In genomic region chr2:238231251-238231793, GRCh38 we compare ENCODE assay signal across 8 cellular contexts. TPM values are rescaled to one million over a fixed set of nuclear protein-coding genes. Genes with fewer than 3 reads are reported as not detected.
DNase-seq lines count a peak whose midpoint lies in the region; ATAC-seq and FAIRE-seq lines count a peak whose summit lies in the region.

No MANE protein-coding gene starts in this region.

- no peak overlapping the region for H2AK5ac ChIP-seq in mesenchymal stem cell (ENCODE audit: low read length, severe bottlenecking)

- H3K18ac ChIP-seq in mesenchymal stem cell (ENCODE audit: low read depth in 1 of 2, low read length in 2 of 2) = peak overlapping the region; percentile 2 to 44

- H3K4me1 Mint-ChIP-seq in activated CD4-positive, alpha-beta memory T cell treated with anti-CD3 and anti-CD28 coated beads, Interleukin-2, amount 10 ng/mL, durations not matched to agents 7 days and 5 days = peaks cover 15% of the 10 kb centered on the region

- no peak overlapping the region for H3K4ac ChIP-seq in mesenchymal stem cell (ENCODE audit: low read depth in 1 of 2, low read length in 2 of 2)

- H4K8ac ChIP-seq in mesenchymal stem cell (ENCODE audit: low read length) = peak overlapping the region; percentile 9

- H2AFZ ChIP-seq in mesenchymal stem cell (ENCODE audit: low read depth, low read length) = peak overlapping the region; percentile 30

- H3K9me3 ChIP-seq in effector memory CD4-positive, alpha-beta T cell (ENCODE audit: control insufficient read depth, low read length) = no peaks in the 10 kb centered on the region
- H3K9me3 ChIP-seq in mesenchymal stem cell (ENCODE audit: control insufficient read depth, low read length) = no peaks in the 10 kb centered on the region

- DNase-seq in activated CD4-positive, alpha-beta memory T cell treated with anti-CD3 and anti-CD28 coated beads, Interleukin-2, amount 10 ng/mL, durations not matched to agents 7 days and 5 days = peak; percentile 80
- DNase-seq in effector memory CD4-positive, alpha-beta T cell = peak; percentile 56 to 72 (median 67)
- DNase-seq in mesenchymal stem cell (peak; percentile 81), urothelium cell line (ENCODE audit: low spot score) (no peak)
- DNase-seq in stimulated activated CD4-positive, alpha-beta T cell treated with anti-CD3 and anti-CD28 coated beads, TNF-alpha, amount 100 ng/mL, for 4 hours (ENCODE audit: low read depth in 3 of 3) = peak; percentile 58 to 73 (median 63)

- peaks cover 4% of the 10 kb centered on the region for H3K9me3 Mint-ChIP-seq in activated CD4-positive, alpha-beta memory T cell treated with anti-CD3 and anti-CD28 coated beads, Interleukin-2, amount 10 ng/mL, durations not matched to agents 7 days and 5 days

- peak overlapping the region; percentile 48 for H3K4me2 ChIP-seq in mesenchymal stem cell (ENCODE audit: low read length, poor library complexity, severe bottlenecking)

- no peaks in the 10 kb centered on the region for H3K79me1 ChIP-seq in mesenchymal stem cell (replicated peaks; ENCODE audit: low read length, poor library complexity, severe bottlenecking)

- H3K27ac Mint-ChIP-seq in activated CD4-positive, alpha-beta memory T cell treated with anti-CD3 and anti-CD28 coated beads, Interleukin-2, amount 10 ng/mL, durations not matched to agents 7 days and 5 days = no peak overlapping the region

- no peak overlapping the region for H3K23ac ChIP-seq in mesenchymal stem cell (ENCODE audit: low read length in 2 of 2)

- no peak overlapping the region for H2BK15ac ChIP-seq in mesenchymal stem cell (ENCODE audit: low read depth, poor library complexity, severe bottlenecking)

- H2BK120ac ChIP-seq in mesenchymal stem cell (ENCODE audit: low read depth, low read length) = no peak overlapping the region

- peak overlapping the region in 1 of 2 experiments; percentile 14 for H3K14ac ChIP-seq in mesenchymal stem cell (ENCODE audit: low read length in 2 of 2)

- H3K4me1 ChIP-seq in effector memory CD4-positive, alpha-beta T cell (ENCODE audit: control insufficient read depth, insufficient read depth, low read length, poor library complexity, severe bottlenecking) = peaks cover 10% of the 10 kb centered on the region
- peaks cover 16% of the 10 kb centered on the region for H3K4me1 ChIP-seq in mesenchymal stem cell (ENCODE audit: control insufficient read depth, insufficient read depth, low read depth, low read length)

- CTCF ChIA-PET in activated CD4-positive, alpha-beta memory T cell treated with anti-CD3 and anti-CD28 coated beads, Interleukin-2, amount 10 ng/mL, durations not matched to agents 7 days and 5 days (lab: Charles Lee) = no interaction called here

- H3K27me3 Mint-ChIP-seq in activated CD4-positive, alpha-beta memory T cell treated with anti-CD3 and anti-CD28 coated beads, Interleukin-2, amount 10 ng/mL, durations not matched to agents 7 days and 5 days = peaks cover 56% of the 10 kb centered on the region

- peak overlapping the region; percentile 56; the same call in 1 of the 2 replicates for H3K4me3 ChIP-seq in GM08714 (ENCODE audit: low read length)
- peak overlapping the region; percentile 47 for H3K4me3 ChIP-seq in effector memory CD4-positive, alpha-beta T cell (ENCODE audit: insufficient read depth, low read depth, low read length, poor library complexity, severe bottlenecking)
- H3K4me3 ChIP-seq in mesenchymal stem cell (ENCODE audit: insufficient read depth in 1 of 2, low read depth in 1 of 2, low read length in 2 of 2) = peak overlapping the region; percentile 53 to 81

- H3K36me3 Mint-ChIP-seq in activated CD4-positive, alpha-beta memory T cell treated with anti-CD3 and anti-CD28 coated beads, Interleukin-2, amount 10 ng/mL, durations not matched to agents 7 days and 5 days (ENCODE audit: low read depth) = peaks cover 5% of the 10 kb centered on the region

- 3% methylated on average over 36 of the region's 46 CpGs for WGBS in mesenchymal stem cell

- ATAC-seq in HG03175 (IDR thresholded peaks at IDR 0.05; ENCODE audit: unreplicated experiment) (peak; percentile 77), GM18867 (IDR thresholded peaks at IDR 0.05; ENCODE audit: unreplicated experiment) (no peak)

- H2BK5ac ChIP-seq in mesenchymal stem cell (ENCODE audit: low read depth, low read length, poor library complexity, severe bottlenecking) = no peak overlapping the region

- H3K36me3 ChIP-seq in effector memory CD4-positive, alpha-beta T cell (ENCODE audit: control insufficient read depth, insufficient read depth, low read length) = no peaks in the 10 kb centered on the region
- H3K36me3 ChIP-seq in mesenchymal stem cell (ENCODE audit: control insufficient read depth in 1 of 2, insufficient read depth in 2 of 2, low read depth in 1 of 2, low read length in 2 of 2) = peaks cover 0 to 4% of the 10 kb centered on the region in 2 experiments

- H3K4me3 Mint-ChIP-seq in activated CD4-positive, alpha-beta memory T cell treated with anti-CD3 and anti-CD28 coated beads, Interleukin-2, amount 10 ng/mL, durations not matched to agents 7 days and 5 days = peak overlapping the region; percentile 56

- no peak overlapping the region for H2BK12ac ChIP-seq in mesenchymal stem cell (ENCODE audit: low read length in 2 of 2)

- no peak overlapping the region for H3K27ac ChIP-seq in effector memory CD4-positive, alpha-beta T cell (ENCODE audit: insufficient read depth, low read length, poor library complexity, severe bottlenecking)
- no peak overlapping the region for H3K27ac ChIP-seq in mesenchymal stem cell (ENCODE audit: low read length, poor library complexity, severe bottlenecking)

- peak overlapping the region; percentile 47 for H3K9ac ChIP-seq in mesenchymal stem cell (ENCODE audit: low read length)

- H4K91ac ChIP-seq in mesenchymal stem cell (ENCODE audit: low read length) = no peak overlapping the region

- H3K27me3 ChIP-seq in effector memory CD4-positive, alpha-beta T cell (replicated peaks; ENCODE audit: control insufficient read depth, insufficient read depth, low read length, poor library complexity, severe bottlenecking) = peaks cover 3% of the 10 kb centered on the region
- H3K27me3 ChIP-seq in mesenchymal stem cell (ENCODE audit: control insufficient read depth in 1 of 2, insufficient read depth in 1 of 2, low read length in 2 of 2) = peaks cover 7 to 32% of the 10 kb centered on the region in 2 experiments

- FAIRE-seq in urothelium cell line (lab: Jason Lieb, UNC) = no peak

- POLR2A ChIA-PET in activated CD4-positive, alpha-beta memory T cell treated with anti-CD3 and anti-CD28 coated beads, Interleukin-2, amount 10 ng/mL, durations not matched to agents 7 days and 5 days (lab: Charles Lee) = no interaction called here

RNA-seq across cellular contexts. Expression of gene HES6, which starts 8.5 kb away (rescaled TPM):
- total RNA-seq in activated CD4-positive, alpha-beta memory T cell treated with anti-CD3 and anti-CD28 coated beads, Interleukin-2, amount 10 ng/mL, durations not matched to agents 7 days and 5 days = 1 to 10 TPM; 2.7 to 3.7 TPM
- polyA plus RNA-seq in mesenchymal stem cell (2013, experiment 1 of 2) = 3.5 TPM
- 2.9 TPM for polyA plus RNA-seq in mesenchymal stem cell (2013, experiment 2 of 2)

RNA-seq across cellular contexts. Expression of gene ILKAP, which starts 27.8 kb away (rescaled TPM):
- 10 to 100 TPM; 50.8 to 54.3 TPM for total RNA-seq in activated CD4-positive, alpha-beta memory T cell treated with anti-CD3 and anti-CD28 coated beads, Interleukin-2, amount 10 ng/mL, durations not matched to agents 7 days and 5 days
- polyA plus RNA-seq in mesenchymal stem cell (2013, experiment 1 of 2) = 19.8 TPM
- polyA plus RNA-seq in mesenchymal stem cell (2013, experiment 2 of 2) = 20.1 TPM

RNA-seq across cellular contexts. Expression of gene PER2, which starts 57.1 kb away (rescaled TPM):
- 1 to 10 TPM; 8.7 to 9.2 TPM for total RNA-seq in activated CD4-positive, alpha-beta memory T cell treated with anti-CD3 and anti-CD28 coated beads, Interleukin-2, amount 10 ng/mL, durations not matched to agents 7 days and 5 days
- 1.1 TPM for polyA plus RNA-seq in mesenchymal stem cell (2013, experiment 1 of 2)
- 1.1 TPM for polyA plus RNA-seq in mesenchymal stem cell (2013, experiment 2 of 2)
